In the genomic region with DNA sequence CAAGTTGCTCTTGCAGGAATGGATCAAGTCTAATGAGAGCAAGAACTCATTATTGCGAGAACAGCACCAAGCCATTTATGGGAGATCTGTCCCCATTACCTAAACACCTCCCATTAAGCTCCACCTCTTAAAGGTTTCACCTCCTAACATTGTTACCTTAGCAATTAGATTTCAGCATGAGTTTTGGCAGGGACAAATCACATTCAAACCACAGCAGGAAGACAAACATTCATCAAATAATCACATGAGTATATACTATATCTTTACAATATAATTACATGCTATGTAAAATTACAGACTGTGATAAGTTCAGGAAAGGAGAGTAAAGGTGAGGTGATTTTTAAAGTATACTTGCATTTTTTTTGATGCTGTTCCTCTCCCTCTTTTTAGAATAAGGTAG, we compare ENCODE assay signal across 23 cellular contexts.
"Had no signal": no experiment of that assay in that cellular context is flagged by ENCODE, and none has a peak within 500 bp of the region (broad histone marks: within the 10 kb centered on the region; RNA-seq: fewer than 3 reads in every experiment).

No MANE protein-coding gene starts in this region.

- H3K4me3 Mint-ChIP-seq: T-helper 17 cell had no signal

- DNase-seq: IMR-90, Karpas-422, KG1, MG63, NCI-H1092, NCI-H1105 treated with DMSO at 0.1 percent for 48 hours, NCI-H1436, NCI-H1694, NCI-H187 treated with DMSO at 0.1 percent for 48 hours, NCI-H2029 treated with DMSO at 0.1 percent for 48 hours, NCI-H2171, NCI-H446, NCI-H510A, NCI-H524 treated with DMSO at 0.1 percent for 48 hours, NCI-H82, SHP77, SK-N-SH, SW 1271, T-helper 1 cell, T-helper 17 cell had no signal

- H3K27ac Mint-ChIP-seq: T-helper 17 cell had no signal

- H3K4me3 ChIP-seq: MG63 had no signal

- H3K9me2 ChIP-seq: SK-N-SH had no signal

- H3K9me3 ChIP-seq: SK-N-SH had no signal

- H3K9ac ChIP-seq: SK-N-SH had no signal

- H3K36me3 ChIP-seq: MG63 had no signal

- H3K27me3 ChIP-seq: MG63 had no signal

- ATAC-seq: HepG2, Panc1, T-helper 17 cell had no signal

- H3K27ac ChIP-seq: RWPE1 had no signal

- H3K4me2 ChIP-seq: SK-N-SH had no signal

- H3K4me1 Mint-ChIP-seq: T-helper 17 cell had no signal
